Comparison of ENCODE assay signal across 1 cellular context in the genomic region with DNA sequence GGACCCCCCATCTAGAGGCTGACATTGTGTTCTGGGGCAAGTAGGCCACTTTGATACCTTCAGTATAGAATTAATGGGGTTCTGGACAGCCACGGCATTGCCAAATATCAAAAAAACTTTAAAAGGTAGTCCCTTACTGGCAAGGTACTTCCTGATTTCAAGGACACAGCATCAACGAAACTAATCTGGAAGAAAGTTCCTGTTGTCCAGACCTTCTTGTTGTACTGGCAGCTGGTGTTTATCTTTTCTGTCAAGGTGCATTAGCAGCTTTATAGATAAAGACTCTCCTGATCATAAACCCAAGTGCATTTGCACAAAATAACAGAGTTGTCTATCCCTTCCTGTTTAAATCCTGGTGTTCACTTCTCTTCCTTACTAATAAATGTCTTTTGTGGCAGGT.
TF ChIP-seq lines count a peak whose summit lies in the region.

No MANE protein-coding gene starts in this region.

TF ChIP-seq in K562, 482 proteins besides CTCF, POLR2A, EP300 and RAD21 (continued from another document and continues in another):
- TF ChIP-seq RCOR1 (IDR thresholded peaks at IDR 0.05; ENCODE audit: borderline replicate concordance in 1 of 2, low read depth in 2 of 2, low read length in 2 of 2) (peak in 1 of 2 experiments; percentile 84; a peak in 3 of 4 replicates), ZNF407 (IDR thresholded peaks at IDR 0.05; ENCODE audit: low read depth) (no peak), TARDBP (IDR thresholded peaks at IDR 0.05) (peak; percentile 59; the same call in 1 of the 2 replicates), TEAD4 (IDR thresholded peaks at IDR 0.05; ENCODE audit: low read length) (peak; percentile 98), TEAD4 (CRISPR knock-in tag; IDR thresholded peaks at IDR 0.05; ENCODE audit: borderline replicate concordance) (no peak), NFATC3 (IDR thresholded peaks at IDR 0.05) (no peak), MEF2A (IDR thresholded peaks at IDR 0.05; ENCODE audit: control insufficient read depth, low read depth, low read length) (no peak), HDAC3 (IDR thresholded peaks at IDR 0.05; ENCODE audit: borderline replicate concordance, partially characterized antibody) (peak; percentile 63), FOXA3 (CRISPR knock-in tag; conservative IDR thresholded peaks at IDR 0.05 in 1 of 2, IDR thresholded peaks at IDR 0.05 in 1 of 2) (peak in 1 of 2 experiments; percentile 47; a peak in 1 of 4 replicates), MAFK (IDR thresholded peaks at IDR 0.05; ENCODE audit: low read length) (no peak), CREM (IDR thresholded peaks at IDR 0.05; ENCODE audit: low read depth) (peak; percentile 48; the same call in 1 of the 2 replicates), SMARCA4 (IDR thresholded peaks at IDR 0.05) (peak; percentile 95), ZNF589 (CRISPR knock-in tag; IDR thresholded peaks at IDR 0.05; ENCODE audit: low read depth) (peak; percentile 73; the same call in 1 of the 2 replicates), SRSF7 (optimal IDR thresholded peaks at IDR 0.05; ENCODE audit: low read depth, low read length) (no peak), CBFA2T3 (IDR thresholded peaks at IDR 0.05) (peak; percentile 96), XRCC4 (IDR thresholded peaks at IDR 0.05; ENCODE audit: extremely low read depth, insufficient read depth, insufficient read length) (no peak), ARID1B (IDR thresholded peaks at IDR 0.05) (peak; percentile 97), NBN (IDR thresholded peaks at IDR 0.05; ENCODE audit: low read depth) (peak; percentile 71; the same call in 1 of the 2 replicates), TCF3 (CRISPR knock-in tag; IDR thresholded peaks at IDR 0.05) (peak; percentile 95), COPS2 (conservative IDR thresholded peaks at IDR 0.05) (no peak), KLF13 (tag; IDR thresholded peaks at IDR 0.05; ENCODE audit: borderline replicate concordance, low read depth) (no peak), HIVEP1 (CRISPR knock-in tag; IDR thresholded peaks at IDR 0.05) (no peak), ATF7 (IDR thresholded peaks at IDR 0.05) (peak; percentile 57), ZNF668 (CRISPR knock-in tag; IDR thresholded peaks at IDR 0.05) (0 out of 2 replicates have a peak, but pooled peaks have one; percentile 55), CSDE1 (IDR thresholded peaks at IDR 0.05) (no peak), ETV1 (tag; conservative IDR thresholded peaks at IDR 0.05; ENCODE audit: low read depth) (peak; percentile 74), ZNF175 (CRISPR knock-in tag; IDR thresholded peaks at IDR 0.05; ENCODE audit: low read depth) (peak; percentile 86; the same call in 1 of the 2 replicates), KAT8 (IDR thresholded peaks at IDR 0.05; ENCODE audit: low read depth) (no peak), FUS (optimal IDR thresholded peaks at IDR 0.05; ENCODE audit: low read depth, low read length) (no peak), PHF8 (IDR thresholded peaks at IDR 0.05; ENCODE audit: borderline replicate concordance, low read length) (no peak), U2AF2 (optimal IDR thresholded peaks at IDR 0.05; ENCODE audit: low read depth, low read length) (no peak), ZBED1 (IDR thresholded peaks at IDR 0.05) (no peak), BRF2 (IDR thresholded peaks at IDR 0.05; ENCODE audit: borderline replicate concordance, insufficient read depth, insufficient read length) (no peak), PATZ1 (CRISPR knock-in tag; IDR thresholded peaks at IDR 0.05; ENCODE audit: borderline replicate concordance) (no peak), FOXK1 (CRISPR knock-in tag; IDR thresholded peaks at IDR 0.05; ENCODE audit: borderline replicate concordance) (no peak), SP1 (CRISPR knock-in tag; IDR thresholded peaks at IDR 0.05) (peak; percentile 50; the same call in 1 of the 2 replicates), ZZZ3 (IDR thresholded peaks at IDR 0.05) (no peak), TRIM24 (IDR thresholded peaks at IDR 0.05) (peak; percentile 81 to 89), ZNF431 (CRISPR knock-in tag; IDR thresholded peaks at IDR 0.05) (no peak), ZNF274 (IDR thresholded peaks at IDR 0.05; ENCODE audit: borderline replicate concordance, low read depth, low read length) (no peak), ETV6 (IDR thresholded peaks at IDR 0.05; ENCODE audit: borderline replicate concordance in 1 of 2, low read depth in 2 of 2, low read length in 1 of 2) (0 out of 4 replicates have a peak, but pooled peaks of 1 of the 2 experiments have one; percentile 41), ETV6 (CRISPR knock-in tag; IDR thresholded peaks at IDR 0.05; ENCODE audit: borderline replicate concordance) (no peak)
- TF ChIP-seq, protein P1, sequence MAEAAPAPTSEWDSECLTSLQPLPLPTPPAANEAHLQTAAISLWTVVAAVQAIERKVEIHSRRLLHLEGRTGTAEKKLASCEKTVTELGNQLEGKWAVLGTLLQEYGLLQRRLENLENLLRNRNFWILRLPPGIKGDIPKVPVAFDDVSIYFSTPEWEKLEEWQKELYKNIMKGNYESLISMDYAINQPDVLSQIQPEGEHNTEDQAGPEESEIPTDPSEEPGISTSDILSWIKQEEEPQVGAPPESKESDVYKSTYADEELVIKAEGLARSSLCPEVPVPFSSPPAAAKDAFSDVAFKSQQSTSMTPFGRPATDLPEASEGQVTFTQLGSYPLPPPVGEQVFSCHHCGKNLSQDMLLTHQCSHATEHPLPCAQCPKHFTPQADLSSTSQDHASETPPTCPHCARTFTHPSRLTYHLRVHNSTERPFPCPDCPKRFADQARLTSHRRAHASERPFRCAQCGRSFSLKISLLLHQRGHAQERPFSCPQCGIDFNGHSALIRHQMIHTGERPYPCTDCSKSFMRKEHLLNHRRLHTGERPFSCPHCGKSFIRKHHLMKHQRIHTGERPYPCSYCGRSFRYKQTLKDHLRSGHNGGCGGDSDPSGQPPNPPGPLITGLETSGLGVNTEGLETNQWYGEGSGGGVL (CRISPR knock-in tag; IDR thresholded peaks at IDR 0.05) = no peak
- TF ChIP-seq, protein P2, sequence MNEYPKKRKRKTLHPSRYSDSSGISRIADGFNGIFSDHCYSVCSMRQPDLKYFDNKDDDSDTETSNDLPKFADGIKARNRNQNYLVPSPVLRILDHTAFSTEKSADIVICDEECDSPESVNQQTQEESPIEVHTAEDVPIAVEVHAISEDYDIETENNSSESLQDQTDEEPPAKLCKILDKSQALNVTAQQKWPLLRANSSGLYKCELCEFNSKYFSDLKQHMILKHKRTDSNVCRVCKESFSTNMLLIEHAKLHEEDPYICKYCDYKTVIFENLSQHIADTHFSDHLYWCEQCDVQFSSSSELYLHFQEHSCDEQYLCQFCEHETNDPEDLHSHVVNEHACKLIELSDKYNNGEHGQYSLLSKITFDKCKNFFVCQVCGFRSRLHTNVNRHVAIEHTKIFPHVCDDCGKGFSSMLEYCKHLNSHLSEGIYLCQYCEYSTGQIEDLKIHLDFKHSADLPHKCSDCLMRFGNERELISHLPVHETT (CRISPR knock-in tag; conservative IDR thresholded peaks at IDR 0.05 in 1 of 2, IDR thresholded peaks at IDR 0.05 in 1 of 2) = 0 out of 4 replicates have a peak, but pooled peaks of 1 of the 2 experiments have one; percentile 30
- TF ChIP-seq, protein P3, sequence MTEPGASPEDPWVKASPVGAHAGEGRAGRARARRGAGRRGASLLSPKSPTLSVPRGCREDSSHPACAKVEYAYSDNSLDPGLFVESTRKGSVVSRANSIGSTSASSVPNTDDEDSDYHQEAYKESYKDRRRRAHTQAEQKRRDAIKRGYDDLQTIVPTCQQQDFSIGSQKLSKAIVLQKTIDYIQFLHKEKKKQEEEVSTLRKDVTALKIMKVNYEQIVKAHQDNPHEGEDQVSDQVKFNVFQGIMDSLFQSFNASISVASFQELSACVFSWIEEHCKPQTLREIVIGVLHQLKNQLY (CRISPR knock-in tag; conservative IDR thresholded peaks at IDR 0.05) = no peak
- TF ChIP-seq, protein P4, sequence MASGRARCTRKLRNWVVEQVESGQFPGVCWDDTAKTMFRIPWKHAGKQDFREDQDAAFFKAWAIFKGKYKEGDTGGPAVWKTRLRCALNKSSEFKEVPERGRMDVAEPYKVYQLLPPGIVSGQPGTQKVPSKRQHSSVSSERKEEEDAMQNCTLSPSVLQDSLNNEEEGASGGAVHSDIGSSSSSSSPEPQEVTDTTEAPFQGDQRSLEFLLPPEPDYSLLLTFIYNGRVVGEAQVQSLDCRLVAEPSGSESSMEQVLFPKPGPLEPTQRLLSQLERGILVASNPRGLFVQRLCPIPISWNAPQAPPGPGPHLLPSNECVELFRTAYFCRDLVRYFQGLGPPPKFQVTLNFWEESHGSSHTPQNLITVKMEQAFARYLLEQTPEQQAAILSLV (tag; IDR thresholded peaks at IDR 0.05) = no peak
- TF ChIP-seq, protein P5, sequence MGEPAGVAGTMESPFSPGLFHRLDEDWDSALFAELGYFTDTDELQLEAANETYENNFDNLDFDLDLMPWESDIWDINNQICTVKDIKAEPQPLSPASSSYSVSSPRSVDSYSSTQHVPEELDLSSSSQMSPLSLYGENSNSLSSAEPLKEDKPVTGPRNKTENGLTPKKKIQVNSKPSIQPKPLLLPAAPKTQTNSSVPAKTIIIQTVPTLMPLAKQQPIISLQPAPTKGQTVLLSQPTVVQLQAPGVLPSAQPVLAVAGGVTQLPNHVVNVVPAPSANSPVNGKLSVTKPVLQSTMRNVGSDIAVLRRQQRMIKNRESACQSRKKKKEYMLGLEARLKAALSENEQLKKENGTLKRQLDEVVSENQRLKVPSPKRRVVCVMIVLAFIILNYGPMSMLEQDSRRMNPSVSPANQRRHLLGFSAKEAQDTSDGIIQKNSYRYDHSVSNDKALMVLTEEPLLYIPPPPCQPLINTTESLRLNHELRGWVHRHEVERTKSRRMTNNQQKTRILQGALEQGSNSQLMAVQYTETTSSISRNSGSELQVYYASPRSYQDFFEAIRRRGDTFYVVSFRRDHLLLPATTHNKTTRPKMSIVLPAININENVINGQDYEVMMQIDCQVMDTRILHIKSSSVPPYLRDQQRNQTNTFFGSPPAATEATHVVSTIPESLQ (CRISPR knock-in tag; IDR thresholded peaks at IDR 0.05) = no peak
